ENCODE assay signal across 8 cellular contexts in genomic region chr6:37515712-37516075, GRCh38. TPM values are rescaled to one million over a fixed set of nuclear protein-coding genes. Genes with fewer than 3 reads are reported as not detected.
DNase-seq lines count a peak whose midpoint lies in the region; ATAC-seq, FAIRE-seq and TF ChIP-seq lines count a peak whose summit lies in the region.
"Had no signal": no experiment of that assay in that cellular context is flagged by ENCODE, and none has a peak within 500 bp of the region (broad histone marks: within the 10 kb centered on the region; RNA-seq: fewer than 3 reads in every experiment).

No MANE protein-coding gene starts in this region.

- H3K4me3 ChIP-seq in CD8-positive, alpha-beta memory T cell (ENCODE audit: low read length) = peak overlapping the region; percentile 79
- no peak overlapping the region for H3K4me3 ChIP-seq in neuronal stem cell (ENCODE audit: low read length in 2 of 2)

- no peaks in the 10 kb centered on the region for H3K36me3 ChIP-seq in CD8-positive, alpha-beta memory T cell (ENCODE audit: insufficient read depth, low read length)
- H3K36me3 ChIP-seq in neuronal stem cell (replicated peaks in 1 of 2; ENCODE audit: control insufficient read depth in 2 of 2, insufficient read depth in 2 of 2, low read length in 2 of 2) = no peaks in the 10 kb centered on the region

- H3K9me3 ChIP-seq in CD8-positive, alpha-beta memory T cell (ENCODE audit: low read length) = no peaks in the 10 kb centered on the region
- H3K9me3 ChIP-seq in neuronal stem cell (replicated peaks in 1 of 2; ENCODE audit: control insufficient read depth in 2 of 2, insufficient read depth in 1 of 2, low read depth in 1 of 2, low read length in 2 of 2) = no peaks in the 10 kb centered on the region

- no peaks in the 10 kb centered on the region for H3K27me3 ChIP-seq in CD8-positive, alpha-beta memory T cell (ENCODE audit: insufficient read depth, low read length, poor library complexity, severe bottlenecking)
- H3K27me3 ChIP-seq in neuronal stem cell (ENCODE audit: control insufficient read depth in 3 of 3, insufficient read depth in 3 of 3, low read depth in 1 of 3, low read length in 3 of 3) = peaks cover 0 to 32% (median 0%) of the 10 kb centered on the region in 3 experiments

- no peak overlapping the region for H4K91ac ChIP-seq in neuronal stem cell (ENCODE audit: low read depth, low read length, poor library complexity)

- H2BK15ac ChIP-seq in neuronal stem cell (ENCODE audit: low read length) = peak overlapping the region; percentile 44

- H2BK5ac ChIP-seq in neuronal stem cell (ENCODE audit: low read length) = peak overlapping the region; percentile 43

- peak overlapping the region; percentile 93 to 100 (median 100) for H3K27ac Mint-ChIP-seq in CD8-positive, alpha-beta memory T cell
- peak overlapping the region; percentile 91 to 99 (median 97) for H3K27ac Mint-ChIP-seq in brain

- H2AK5ac ChIP-seq in neuronal stem cell (ENCODE audit: low read depth, low read length) = no peak overlapping the region

- TF ChIP-seq CTCF in brain (conservative IDR thresholded peaks at IDR 0.05) = no peak

- peak overlapping the region; percentile 98 for H3K27ac ChIP-seq in CD8-positive, alpha-beta memory T cell (ENCODE audit: low read depth, low read length)
- peak overlapping the region; percentile 2 for H3K27ac ChIP-seq in neuronal stem cell (replicated peaks; ENCODE audit: low read length)

- H3K36me3 Mint-ChIP-seq in CD8-positive, alpha-beta memory T cell = no peaks in the 10 kb centered on the region
- no peaks in the 10 kb centered on the region for H3K36me3 Mint-ChIP-seq in brain

- DNase-seq in CD8-positive, alpha-beta memory T cell = no peak
- DNase-seq in NCI-H1092 treated with DMSO at 0.1 percent for 48 hours (lab: John Stamatoyannopoulos, UW) = peak; percentile 75
- no peak for DNase-seq in neuronal stem cell (ENCODE audit: low spot score)
- DNase-seq in NCI-H2107 (lab: John Stamatoyannopoulos, UW) = no peak
- no peak for DNase-seq in frontal cortex (ENCODE audit: low spot score in 2 of 2)
- DNase-seq: stimulated activated naive CD4-positive, alpha-beta T cell treated with Interleukin-2 at 50 U/mL for 16 hours had no signal

- H2BK12ac ChIP-seq in neuronal stem cell (ENCODE audit: low read length) = peak overlapping the region; percentile 52

- peak overlapping the region; percentile 77 to 96 (median 90) for H3K4me3 Mint-ChIP-seq in CD8-positive, alpha-beta memory T cell
- H3K4me3 Mint-ChIP-seq in brain = peak overlapping the region in 4 of 5 experiments; percentile 42 to 63 (median 55)

- H3K27me3 Mint-ChIP-seq in CD8-positive, alpha-beta memory T cell = peaks cover 0 to 5% of the 10 kb centered on the region in 2 donors
- H3K27me3 Mint-ChIP-seq in brain = peaks cover 24% of the 10 kb centered on the region

- peak overlapping the region; percentile 80 for H3K18ac ChIP-seq in neuronal stem cell (ENCODE audit: low read length)

- H3K4me2 ChIP-seq in neuronal stem cell (ENCODE audit: insufficient read depth, low read length, poor library complexity, severe bottlenecking) = no peak overlapping the region

- H3K4me1 Mint-ChIP-seq in CD8-positive, alpha-beta memory T cell = peaks cover 88 to 91% (median 90%) of the 10 kb centered on the region in 3 donors
- H3K4me1 Mint-ChIP-seq in brain = peaks cover 78% of the 10 kb centered on the region

- no peak for ATAC-seq in GM19467 (IDR thresholded peaks at IDR 0.05; ENCODE audit: unreplicated experiment)

- no peak for FAIRE-seq in frontal cortex (lab: Jason Lieb, UNC)

- WGBS in neuronal stem cell (ENCODE audit: extremely low coverage in 2 of 2, insufficient read length in 2 of 2, insufficient replicate concordance in 1 of 2), 2 donors = no CpG with 5 or more reads among the region's 9 CpGs

- H3K9me3 Mint-ChIP-seq in CD8-positive, alpha-beta memory T cell = no peaks in the 10 kb centered on the region
- peaks cover 0 to 11% (median 0%) of the 10 kb centered on the region in 5 experiments for H3K9me3 Mint-ChIP-seq in brain

- peak overlapping the region; percentile 36 for H3K9ac ChIP-seq in neuronal stem cell (ENCODE audit: low read depth, low read length, poor library complexity)

- peak overlapping the region; percentile 52 for H2BK120ac ChIP-seq in neuronal stem cell (ENCODE audit: low read depth, low read length)

- H3K4ac ChIP-seq in neuronal stem cell (ENCODE audit: low read length) = no peak overlapping the region

- H2AFZ ChIP-seq in neuronal stem cell (ENCODE audit: low read length) = peak overlapping the region; percentile 76

- no peak overlapping the region for H4K8ac ChIP-seq in neuronal stem cell (ENCODE audit: low read depth, low read length)

- CTCF ChIA-PET in CD8-positive, alpha-beta memory T cell (lab: Charles Lee) = interaction anchor here (0.8 to 4.1 kb wide), 9 partner anchors 9 to 51 kb away, joined by 3 to 65 read pairs (median 15); partner anchors contain the start of gene CCDC167

- no peak overlapping the region for H3K14ac ChIP-seq in neuronal stem cell (ENCODE audit: low read length)

- no peak overlapping the region for H3K23ac ChIP-seq in neuronal stem cell (ENCODE audit: low read depth, low read length, poor library complexity)

- H3K4me1 ChIP-seq in CD8-positive, alpha-beta memory T cell (ENCODE audit: insufficient read depth, low read length) = peaks cover 90% of the 10 kb centered on the region
- H3K4me1 ChIP-seq in neuronal stem cell (ENCODE audit: control insufficient read depth in 2 of 2, insufficient read depth in 1 of 2, low read depth in 1 of 2, low read length in 2 of 2) = peaks cover 40 to 56% of the 10 kb centered on the region in 2 donors

- H3K79me1 ChIP-seq in neuronal stem cell (ENCODE audit: low read depth, low read length) = no peaks in the 10 kb centered on the region

- POLR2A ChIA-PET in CD8-positive, alpha-beta memory T cell (lab: Charles Lee) = interaction anchor here (0.6 to 3.3 kb wide), 7 partner anchors 9 to 50 kb away, joined by 3 to 58 read pairs (median 7); partner anchors contain the start of gene CCDC167

RNA-seq across cellular contexts. Expression of gene CCDC167, which starts 16.0 kb away (rescaled TPM):
- 10 to 100 TPM; 79.5 to 86.3 TPM for total RNA-seq in CD8-positive, alpha-beta memory T cell
- 181 TPM for polyA plus RNA-seq in CD8-positive, alpha-beta memory T cell
- 233 TPM for polyA plus RNA-seq in brain (ENCODE audit: insufficient read depth, low read depth, low replicate concordance)
- polyA plus RNA-seq in neuronal stem cell (2013, experiment 1 of 2) = 113 TPM
- 106 TPM for polyA plus RNA-seq in neuronal stem cell (2013, experiment 2 of 2)
- total RNA-seq in frontal cortex = 17.5 TPM
